ENCODE assay signal across 18 cellular contexts in genomic region chr12:32821293-32822089, GRCh38.
DNase-seq lines count a peak whose midpoint lies in the region; ATAC-seq and TF ChIP-seq lines count a peak whose summit lies in the region.
"Had no signal": no experiment of that assay in that cellular context is flagged by ENCODE, and none has a peak within 500 bp of the region (broad histone marks: within the 10 kb centered on the region; RNA-seq: fewer than 3 reads in every experiment).

No MANE protein-coding gene starts in this region.

- CTCF ChIA-PET in activated CD4-positive, alpha-beta memory T cell treated with anti-CD3 and anti-CD28 coated beads, Interleukin-2, amount 10 ng/mL, durations not matched to agents 7 days and 5 days (lab: Charles Lee) = no interaction called here

- H3K9me3 Mint-ChIP-seq in activated CD4-positive, alpha-beta memory T cell treated with anti-CD3 and anti-CD28 coated beads, Interleukin-2, amount 10 ng/mL, durations not matched to agents 7 days and 5 days = no peaks in the 10 kb centered on the region
- H3K9me3 Mint-ChIP-seq: CD8-positive, alpha-beta T cell; memory B cell; neural progenitor cell; T-helper 2 cell treated with Interferon-gamma antibody and Interleukin-4, amounts not matched to agents 5 μg/mL and 100 μg/mL, for 36 hours had no signal

- no peaks in the 10 kb centered on the region for H3K4me1 Mint-ChIP-seq in activated CD4-positive, alpha-beta memory T cell treated with anti-CD3 and anti-CD28 coated beads, Interleukin-2, amount 10 ng/mL, durations not matched to agents 7 days and 5 days
- H3K4me1 Mint-ChIP-seq: memory B cell, neural progenitor cell had no signal

- POLR2A ChIA-PET in activated CD4-positive, alpha-beta memory T cell treated with anti-CD3 and anti-CD28 coated beads, Interleukin-2, amount 10 ng/mL, durations not matched to agents 7 days and 5 days (lab: Charles Lee) = no interaction called here

- H3K27me3 Mint-ChIP-seq in activated CD4-positive, alpha-beta memory T cell treated with anti-CD3 and anti-CD28 coated beads, Interleukin-2, amount 10 ng/mL, durations not matched to agents 7 days and 5 days = no peaks in the 10 kb centered on the region

- no peak overlapping the region for H3K4me3 Mint-ChIP-seq in activated CD4-positive, alpha-beta memory T cell treated with anti-CD3 and anti-CD28 coated beads, Interleukin-2, amount 10 ng/mL, durations not matched to agents 7 days and 5 days
- H3K4me3 Mint-ChIP-seq: CD8-positive, alpha-beta T cell; memory B cell; neural progenitor cell; T-helper 2 cell treated with Interferon-gamma antibody and Interleukin-4, amounts not matched to agents 5 μg/mL and 100 μg/mL, for 36 hours had no signal

- no peaks in the 10 kb centered on the region for H3K36me3 Mint-ChIP-seq in activated CD4-positive, alpha-beta memory T cell treated with anti-CD3 and anti-CD28 coated beads, Interleukin-2, amount 10 ng/mL, durations not matched to agents 7 days and 5 days (ENCODE audit: low read depth)
- H3K36me3 Mint-ChIP-seq: CD8-positive, alpha-beta T cell; memory B cell had no signal

- ATAC-seq in GM21515 (IDR thresholded peaks at IDR 0.05; ENCODE audit: unreplicated experiment) = no peak
- ATAC-seq: CD8-positive, alpha-beta T cell; stimulated activated naive CD8-positive, alpha-beta T cell treated with anti-CD3 and anti-CD28 coated beads, Interleukin-15, Interleukin-2, amounts not matched to agents 100 U/mL and 50 U/mL, for 24 hours; upper lobe of right lung had no signal

- no peak overlapping the region for H3K27ac Mint-ChIP-seq in activated CD4-positive, alpha-beta memory T cell treated with anti-CD3 and anti-CD28 coated beads, Interleukin-2, amount 10 ng/mL, durations not matched to agents 7 days and 5 days
- H3K27ac Mint-ChIP-seq: CD8-positive, alpha-beta T cell; memory B cell; neural progenitor cell; T-helper 2 cell treated with Interferon-gamma antibody and Interleukin-4, amounts not matched to agents 5 μg/mL and 100 μg/mL, for 36 hours had no signal

- peaks cover 23% of the 10 kb centered on the region for H3K4me1 ChIP-seq in mesodermal cell (ENCODE audit: control insufficient read depth, insufficient read depth, low read length, poor library complexity, severe bottlenecking)
- H3K4me1 ChIP-seq: upper lobe of right lung had no signal

- peaks cover 65% of the 10 kb centered on the region for H3K36me3 ChIP-seq in mesodermal cell (ENCODE audit: control insufficient read depth, insufficient read depth, low read length)
- H3K36me3 ChIP-seq: neural progenitor cell, upper lobe of right lung had no signal

- H3K4me3 ChIP-seq in fibroblast of pulmonary artery (replicated peaks; ENCODE audit: low read depth, low read length) (no peak overlapping the region), mesodermal cell (ENCODE audit: extremely low read depth, insufficient read depth, low read length, poor library complexity, severe bottlenecking) (no peak overlapping the region)
- H3K4me3 ChIP-seq: neural progenitor cell, upper lobe of right lung had no signal

- peak overlapping the region; percentile 77 for H3K27ac ChIP-seq in mesodermal cell (ENCODE audit: low read depth, low read length, severe bottlenecking)
- H3K27ac ChIP-seq: neural progenitor cell, upper lobe of right lung had no signal

- DNase-seq in ELF-1 (ENCODE audit: low read depth, low spot score) (peak; percentile 17), NCI-H460 (ENCODE audit: extremely low read depth, low read depth) (peak; percentile 16), fibroblast of pulmonary artery (ENCODE audit: low read depth) (peak; percentile 53), ecto neural progenitor cell (ENCODE audit: low spot score) (no peak)
- DNase-seq in activated CD4-positive, alpha-beta T cell treated with anti-CD3 and anti-CD28 coated beads for 4 hours = no peak
- no peak for DNase-seq in activated CD4-positive, alpha-beta memory T cell treated with anti-CD3 and anti-CD28 coated beads, Interleukin-2, amount 10 ng/mL, durations not matched to agents 7 days and 5 days
- DNase-seq: activated CD4-positive, CD25-positive, alpha-beta regulatory T cell; amniotic stem cell; CD8-positive, alpha-beta T cell; erythroblast; NCI-H2081; stimulated activated naive CD8-positive, alpha-beta T cell treated with anti-CD3 and anti-CD28 coated beads, Interleukin-15, Interleukin-2, amounts not matched to agents 100 U/mL and 50 U/mL, for 24 hours; upper lobe of right lung had no signal

- H3K9me3 ChIP-seq in mesodermal cell (ENCODE audit: control insufficient read depth, low read length) = no peaks in the 10 kb centered on the region
- H3K9me3 ChIP-seq: upper lobe of right lung had no signal

- TF ChIP-seq CTCF in fibroblast of pulmonary artery (IDR thresholded peaks at IDR 0.05; ENCODE audit: low read length, missing control alignments) = no peak

- WGBS in mesodermal cell (ENCODE audit: insufficient coverage in 2 of 2), 2 experiments = 79% methylated on average over 4 of the region's 9 CpGs; no CpG with 5 or more reads in 1 of the 2 experiments

Comparison
In these comparisons a context has a peak if more than half of its experiments do, and no peak if none do; other contexts are left out.
1. DNase-seq: peak in ELF-1 (single experiment), NCI-H460 (single experiment) and fibroblast of pulmonary artery (single experiment); none in ecto neural progenitor cell (single experiment), activated CD4-positive, alpha-beta T cell treated with anti-CD3 and anti-CD28 coated beads for 4 hours (0 of 2) and activated CD4-positive, alpha-beta memory T cell treated with anti-CD3 and anti-CD28 coated beads, Interleukin-2, amount 10 ng/mL, durations not matched to agents 7 days and 5 days (single experiment).